19 cellular contexts compared by ENCODE assay signal in genomic region chr2:240172071-240172895, GRCh38. TPM values are rescaled to one million over a fixed set of nuclear protein-coding genes. Genes with fewer than 3 reads are reported as not detected.
A peak's percentile ranks its signal among the peaks of the same experiment; 100 is the strongest.
DNase-seq lines count a peak whose midpoint lies in the region; ATAC-seq and TF ChIP-seq lines count a peak whose summit lies in the region.
"Had no signal": no experiment of that assay in that cellular context is flagged by ENCODE, and none has a peak within 500 bp of the region (broad histone marks: within the 10 kb centered on the region; RNA-seq: fewer than 3 reads in every experiment).

No MANE protein-coding gene starts in this region.

- ATAC-seq in left lobe of liver: peak; percentile 37
- no peak for ATAC-seq in GM19463 (IDR thresholded peaks at IDR 0.05; ENCODE audit: unreplicated experiment)
- ATAC-seq: CD8-positive, alpha-beta T cell; HepG2 had no signal

- peaks cover 5% of the 10 kb centered on the region for H3K4me1 Mint-ChIP-seq in activated naive CD8-positive, alpha-beta T cell treated with anti-CD3 and anti-CD28 coated beads for 36 hours
- H3K4me1 Mint-ChIP-seq: CD14-positive monocyte had no signal

- 56% methylated on average over 13 of the region's 13 CpGs for whole genome bisulfite sequencing in prostate gland

- H3K27me3 ChIP-seq in right atrium auricular region (no peaks in the 10 kb centered on the region), prostate gland (replicated peaks; ENCODE audit: insufficient read depth) (no peaks in the 10 kb centered on the region)

- H3K27ac Mint-ChIP-seq in activated naive CD8-positive, alpha-beta T cell treated with anti-CD3 and anti-CD28 coated beads for 36 hours: no peak overlapping the region
- H3K27ac Mint-ChIP-seq: CD14-positive monocyte; CD8-positive, alpha-beta T cell; HFFc6 had no signal

- TF ChIP-seq CTCF in right atrium auricular region (IDR thresholded peaks at IDR 0.05) (no peak), prostate gland (IDR thresholded peaks at IDR 0.05) (no peak)

- intact Hi-C loops in cardiac septum (cut with DNase I) (no loop called here), prostate gland (cut with DNase I) (no loop called here)

- TF ChIP-seq POLR2A in prostate gland (IDR thresholded peaks at IDR 0.05): no peak

- no peak overlapping the region for H3K4me3 Mint-ChIP-seq in activated naive CD8-positive, alpha-beta T cell treated with anti-CD3 and anti-CD28 coated beads for 36 hours
- H3K4me3 Mint-ChIP-seq: CD14-positive monocyte; CD8-positive, alpha-beta T cell; HFFc6 had no signal

- no peaks in the 10 kb centered on the region for H3K9me3 ChIP-seq in right atrium auricular region
- H3K9me3 ChIP-seq in prostate gland: no peaks in the 10 kb centered on the region

- no peaks in the 10 kb centered on the region for H3K4me1 ChIP-seq in right atrium auricular region
- no peaks in the 10 kb centered on the region for H3K4me1 ChIP-seq in prostate gland (replicated peaks)

- DNase-seq in cardiac septum (ENCODE audit: low spot score) (peak; percentile 31), right atrium auricular region (ENCODE audit: low spot score) (no peak), left lobe of liver (ENCODE audit: low spot score) (no peak), prostate gland (ENCODE audit: low spot score) (peak; percentile 14), NCI-H1436 (lab: John Stamatoyannopoulos, UW) (no peak), NCI-H524 treated with DMSO at 0.1 percent for 48 hours (lab: John Stamatoyannopoulos, UW) (no peak)
- DNase-seq in activated naive CD8-positive, alpha-beta T cell treated with anti-CD3 and anti-CD28 coated beads for 36 hours: no peak
- DNase-seq: CD8-positive, alpha-beta T cell; COR-L47; DND-41; GF-D8; HCEC 1CT; HFFc6 had no signal

- no peak overlapping the region for H3K27ac ChIP-seq in right atrium auricular region
- no peak overlapping the region for H3K27ac ChIP-seq in prostate gland
- H3K27ac ChIP-seq: 22Rv1 had no signal

- H3K4me3 ChIP-seq in right atrium auricular region (no peak overlapping the region), prostate gland (no peak overlapping the region)

- peaks cover 18% of the 10 kb centered on the region for H3K27me3 Mint-ChIP-seq in activated naive CD8-positive, alpha-beta T cell treated with anti-CD3 and anti-CD28 coated beads for 36 hours

- peaks cover 1% of the 10 kb centered on the region for H3K9me3 Mint-ChIP-seq in activated naive CD8-positive, alpha-beta T cell treated with anti-CD3 and anti-CD28 coated beads for 36 hours
- H3K9me3 Mint-ChIP-seq: CD8-positive, alpha-beta T cell; HFFc6 had no signal

- H3K36me3 Mint-ChIP-seq in activated naive CD8-positive, alpha-beta T cell treated with anti-CD3 and anti-CD28 coated beads for 36 hours: no peaks in the 10 kb centered on the region
- H3K36me3 Mint-ChIP-seq: CD14-positive monocyte; CD8-positive, alpha-beta T cell had no signal

- H3K36me3 ChIP-seq in right atrium auricular region (no peaks in the 10 kb centered on the region), prostate gland (no peaks in the 10 kb centered on the region)

RNA-seq across cellular contexts. Expression of gene OTOS, which starts 31.8 kb away (rescaled TPM):
- not detected for total RNA-seq in cardiac septum
- not detected for total RNA-seq in right atrium auricular region
- total RNA-seq in left lobe of liver: not detected
- not detected for total RNA-seq in prostate gland
- total RNA-seq in activated naive CD8-positive, alpha-beta T cell treated with anti-CD3 and anti-CD28 coated beads for 36 hours: not detected
- total RNA-seq: A673; CD8-positive, alpha-beta T cell; H4; HepG2 had no signal

RNA-seq across cellular contexts. Expression of gene COPS9, which starts 36.2 kb away (rescaled TPM):
- total RNA-seq in cardiac septum: 149 TPM
- total RNA-seq in right atrium auricular region: 100 to 1,000 TPM; 232 to 243 TPM
- total RNA-seq in left lobe of liver: 39.3 TPM
- 100 to 1,000 TPM; 156 to 179 TPM for total RNA-seq in prostate gland
- total RNA-seq in activated naive CD8-positive, alpha-beta T cell treated with anti-CD3 and anti-CD28 coated beads for 36 hours: 100 to 1,000 TPM; 155 to 158 TPM

Comparison
In these comparisons a context has a peak if more than half of its experiments do, and no peak if none do; other contexts are left out.
1. DNase-seq: peak in cardiac septum (single experiment) and prostate gland (single experiment); none in right atrium auricular region (single experiment), left lobe of liver (single experiment), activated naive CD8-positive, alpha-beta T cell treated with anti-CD3 and anti-CD28 coated beads for 36 hours (single experiment), NCI-H1436 (single experiment) and NCI-H524 treated with DMSO at 0.1 percent for 48 hours (single experiment).